ENCODE assay signal across 23 cellular contexts in the genomic region with DNA sequence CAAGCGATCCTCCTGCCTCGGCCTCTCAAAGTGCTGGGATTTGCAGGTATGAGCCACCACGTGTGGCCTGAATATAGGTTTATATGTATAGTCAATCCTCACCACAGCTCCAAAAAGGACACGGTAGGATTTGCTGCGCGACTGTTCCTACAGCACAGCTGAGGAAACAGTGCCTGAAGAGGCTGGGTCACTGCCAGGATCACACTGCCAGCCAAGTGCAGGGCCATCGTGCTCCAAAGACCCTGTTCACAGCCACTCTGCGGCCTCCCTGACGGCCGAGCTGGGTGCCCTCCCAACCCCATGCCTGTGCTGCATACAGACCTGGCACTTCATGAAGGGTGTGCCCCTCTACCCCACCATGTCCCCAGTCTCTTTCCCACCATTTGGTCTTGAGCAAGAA.
DNase-seq lines count a peak whose midpoint lies in the region; ATAC-seq and TF ChIP-seq lines count a peak whose summit lies in the region.
"Had no signal": no experiment of that assay in that cellular context is flagged by ENCODE, and none has a peak within 500 bp of the region (broad histone marks: within the 10 kb centered on the region; RNA-seq: fewer than 3 reads in every experiment).

No MANE protein-coding gene starts in this region.

- H3K27ac ChIP-seq in left ventricle myocardium inferior (replicated peaks) (peak overlapping the region; percentile 84), neural progenitor cell (no peak overlapping the region), vagina (peak overlapping the region; percentile 97)
- H3K27ac ChIP-seq: SJSA1 had no signal

- H3K4me3 ChIP-seq in left ventricle myocardium inferior (no peak overlapping the region), neural progenitor cell (no peak overlapping the region), vagina (no peak overlapping the region)
- H3K4me3 ChIP-seq: prostate gland, SJSA1, smooth muscle cell had no signal

- no peaks in the 10 kb centered on the region for H3K9me3 ChIP-seq in left ventricle myocardium inferior (replicated peaks)
- no peaks in the 10 kb centered on the region for H3K9me3 ChIP-seq in neural progenitor cell (ENCODE audit: low read depth)
- H3K9me3 ChIP-seq in vagina: no peaks in the 10 kb centered on the region
- H3K9me3 ChIP-seq: prostate gland, SJSA1 had no signal

- TF ChIP-seq POLR2A in vagina (IDR thresholded peaks at IDR 0.05): no peak

- H3K9me3 Mint-ChIP-seq in neural progenitor cell: no peaks in the 10 kb centered on the region
- H3K9me3 Mint-ChIP-seq: activated B cell treated with CpG ODN at 0.5 μM for 24 hours; activated CD8-positive, alpha-beta T cell treated with anti-CD3 and anti-CD28 coated beads for 36 hours; central memory CD8-positive, alpha-beta T cell; neural crest cell; T-helper 2 cell treated with Interferon-gamma antibody and Interleukin-4, amounts not matched to agents 5 μg/mL and 100 μg/mL, for 36 hours had no signal

- no peak overlapping the region for H2AFZ ChIP-seq in neural progenitor cell (replicated peaks)

- H3K36me3 ChIP-seq in left ventricle myocardium inferior (no peaks in the 10 kb centered on the region), neural progenitor cell (no peaks in the 10 kb centered on the region), vagina (no peaks in the 10 kb centered on the region)
- H3K36me3 ChIP-seq: prostate gland had no signal

- H3K4me3 Mint-ChIP-seq in neural progenitor cell: no peak overlapping the region
- H3K4me3 Mint-ChIP-seq: activated B cell treated with CpG ODN at 0.5 μM for 24 hours; activated CD8-positive, alpha-beta T cell treated with anti-CD3 and anti-CD28 coated beads for 36 hours; central memory CD8-positive, alpha-beta T cell; neural crest cell; T-helper 2 cell treated with Interferon-gamma antibody and Interleukin-4, amounts not matched to agents 5 μg/mL and 100 μg/mL, for 36 hours had no signal

- no peak overlapping the region for H3K9ac ChIP-seq in neural progenitor cell

- H3K27me3 ChIP-seq in left ventricle myocardium inferior (ENCODE audit: low read depth) (no peaks in the 10 kb centered on the region), neural progenitor cell (no peaks in the 10 kb centered on the region), vagina (no peaks in the 10 kb centered on the region)
- H3K27me3 ChIP-seq: SJSA1 had no signal

- peak overlapping the region; percentile 53 for H3K27ac Mint-ChIP-seq in neural progenitor cell
- H3K27ac Mint-ChIP-seq: activated B cell treated with CpG ODN at 0.5 μM for 24 hours; activated CD8-positive, alpha-beta T cell treated with anti-CD3 and anti-CD28 coated beads for 36 hours; T-helper 2 cell treated with Interferon-gamma antibody and Interleukin-4, amounts not matched to agents 5 μg/mL and 100 μg/mL, for 36 hours had no signal

- H3K36me3 Mint-ChIP-seq in neural progenitor cell: peaks cover 12% of the 10 kb centered on the region

- H3K4me2 ChIP-seq in neural progenitor cell: no peak overlapping the region
- H3K4me2 ChIP-seq: smooth muscle cell had no signal

- DNase-seq in left ventricle myocardium inferior (no peak), Right ventricle myocardium superior (no peak), cerebellum (ENCODE audit: low spot score) (peak; percentile 37), neural progenitor cell (ENCODE audit: low spot score) (no peak), vagina (ENCODE audit: extremely low spot score in 2 of 2) (no peak), HuH-7 (ENCODE audit: low spot score) (no peak), left colon (no peak)
- DNase-seq: activated B cell treated with CpG ODN at 0.5 μM for 24 hours; activated CD8-positive, alpha-beta T cell treated with anti-CD3 and anti-CD28 coated beads for 36 hours; activated naive CD4-positive, alpha-beta T cell treated with Interleukin-2 at 50 U/mL for 16 hours; Calu3; HCEC 1CT; left cardiac atrium; NCI-H1105; NCI-H510A treated with DMSO at 0.1 percent for 48 hours; stimulated activated CD4-positive, alpha-beta T cell treated with anti-CD3 and anti-CD28 coated beads, Interleukin-2, amount 100 ng/mL, for 48 hours had no signal

- peaks cover 75% of the 10 kb centered on the region for H3K4me1 Mint-ChIP-seq in neural progenitor cell

- TF ChIP-seq CTCF in left ventricle myocardium inferior (IDR thresholded peaks at IDR 0.05; ENCODE audit: borderline replicate concordance): no peak
- no peak for TF ChIP-seq CTCF in neural progenitor cell (IDR thresholded peaks at IDR 0.05)
- no peak for TF ChIP-seq CTCF in vagina (IDR thresholded peaks at IDR 0.05)

- peaks cover 76% of the 10 kb centered on the region for H3K79me2 ChIP-seq in neural progenitor cell (ENCODE audit: low read depth)

- H4K20me1 ChIP-seq in neural progenitor cell (ENCODE audit: low read depth): peaks cover 100% of the 10 kb centered on the region

- no peak for ATAC-seq in Right ventricle myocardium superior (ENCODE audit: poor library complexity)
- no peak for ATAC-seq in HG03045 (IDR thresholded peaks at IDR 0.05; ENCODE audit: unreplicated experiment)
- ATAC-seq in left colon: no peak
- ATAC-seq: left cardiac atrium had no signal

- H3K4me1 ChIP-seq in left ventricle myocardium inferior (peaks cover 83% of the 10 kb centered on the region), neural progenitor cell (peaks cover 31% of the 10 kb centered on the region), vagina (peaks cover 71% of the 10 kb centered on the region)

- peaks cover 28% of the 10 kb centered on the region for H3F3A ChIP-seq in neural progenitor cell (ENCODE audit: low read depth)

- intact Hi-C loops in left ventricle myocardium inferior (cut with micrococcal nuclease) (no loop called here), Right ventricle myocardium superior (cut with DNase I) (loop anchor here (10.0 kb wide), 3 partner anchors 83 to 147 kb away; a partner anchor contains a TSS), vagina (cut with DNase I) (loop anchor here (5.0 kb wide), 1 partner anchor 56 kb away; no protein-coding TSS in a partner anchor), left colon (cut with DNase I, micrococcal nuclease) (loop anchor here in 1 of 2 donors (5.0 kb wide), 1 partner anchor 216 kb away; no protein-coding TSS in a partner anchor)

- H3K27me3 Mint-ChIP-seq in neural progenitor cell (ENCODE audit: insufficient read depth, low read depth): peaks cover 2% of the 10 kb centered on the region
- H3K27me3 Mint-ChIP-seq: activated B cell treated with CpG ODN at 0.5 μM for 24 hours; activated CD8-positive, alpha-beta T cell treated with anti-CD3 and anti-CD28 coated beads for 36 hours; central memory CD8-positive, alpha-beta T cell had no signal
